ENCODE assay signal across 22 cellular contexts in the genomic region with DNA sequence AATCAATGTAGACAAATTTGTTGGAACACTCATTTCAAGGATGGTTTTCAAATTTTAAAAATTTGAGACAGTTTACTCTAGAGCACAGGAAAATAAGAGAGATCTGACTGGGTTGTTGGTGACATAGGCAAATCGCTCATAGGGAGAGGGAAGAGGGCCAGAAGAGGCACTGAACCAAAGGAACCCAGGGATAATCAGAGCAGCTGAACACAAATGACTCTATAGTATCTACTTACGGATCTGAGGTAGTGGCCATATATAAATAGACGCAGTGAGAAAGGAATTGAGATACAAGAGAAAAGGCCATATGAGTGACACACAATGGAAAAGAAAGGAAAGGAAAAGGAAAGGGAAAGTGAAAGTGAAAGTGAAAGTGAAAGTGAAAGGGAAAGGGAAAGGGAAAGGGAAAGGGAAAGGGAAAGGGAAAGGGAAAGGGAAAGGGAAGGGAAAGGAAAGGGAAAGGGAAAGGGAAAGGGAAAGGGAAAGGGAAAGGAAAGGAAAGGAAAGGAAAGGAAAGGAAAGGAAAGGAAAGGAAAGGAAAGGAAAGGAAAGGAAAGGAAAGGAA.
DNase-seq lines count a peak whose midpoint lies in the region; ATAC-seq and FAIRE-seq lines count a peak whose summit lies in the region.
"Had no signal": no experiment of that assay in that cellular context is flagged by ENCODE, and none has a peak within 500 bp of the region (broad histone marks: within the 10 kb centered on the region; RNA-seq: fewer than 3 reads in every experiment).

No MANE protein-coding gene starts in this region.

- FAIRE-seq in HTR-8/SVneo (lab: Jason Lieb, UNC), result no peak
- FAIRE-seq: D721Med, G401.6, GM12878 had no signal

- H3K4me3 Mint-ChIP-seq in activated T-cell treated with anti-CD3 and anti-CD28 coated beads, Interleukin-2, amount 50 U/mL, for 72 hours, result no peak overlapping the region
- no peak overlapping the region for H3K4me3 Mint-ChIP-seq in activated T-cell treated with anti-CD3 and anti-CD28 coated beads, Interleukin-2, amount 50 U/mL, for 4 hours
- no peak overlapping the region for H3K4me3 Mint-ChIP-seq in naive B cell
- H3K4me3 Mint-ChIP-seq: CD4-positive, alpha-beta T cell had no signal

- peaks cover 0 to 2% of the 10 kb centered on the region in 2 donors for H3K36me3 Mint-ChIP-seq in activated T-cell treated with anti-CD3 and anti-CD28 coated beads, Interleukin-2, amount 50 U/mL, for 72 hours (ENCODE audit: insufficient read depth in 2 of 2)
- no peaks in the 10 kb centered on the region for H3K36me3 Mint-ChIP-seq in activated T-cell treated with anti-CD3 and anti-CD28 coated beads, Interleukin-2, amount 50 U/mL, for 4 hours (ENCODE audit: insufficient read depth)
- peaks cover 6 to 10% of the 10 kb centered on the region in 2 donors for H3K36me3 Mint-ChIP-seq in naive B cell

- peak overlapping the region; percentile 74 for H3K27ac Mint-ChIP-seq in activated T-cell treated with anti-CD3 and anti-CD28 coated beads, Interleukin-2, amount 50 U/mL, for 72 hours
- H3K27ac Mint-ChIP-seq in naive B cell, result peak overlapping the region in 4 of 6 donors; percentile 49 to 95 (median 82)
- H3K27ac Mint-ChIP-seq: CD4-positive, alpha-beta T cell had no signal

- H3K4me1 Mint-ChIP-seq in activated T-cell treated with anti-CD3 and anti-CD28 coated beads, Interleukin-2, amount 50 U/mL, for 72 hours (ENCODE audit: low read depth), result peaks cover 14% of the 10 kb centered on the region
- H3K4me1 Mint-ChIP-seq in activated T-cell treated with anti-CD3 and anti-CD28 coated beads, Interleukin-2, amount 50 U/mL, for 4 hours (ENCODE audit: low read depth), result peaks cover 7% of the 10 kb centered on the region
- H3K4me1 Mint-ChIP-seq in naive B cell, result peaks cover 8 to 26% (median 16%) of the 10 kb centered on the region in 3 donors

- H3K27me3 Mint-ChIP-seq in activated T-cell treated with anti-CD3 and anti-CD28 coated beads, Interleukin-2, amount 50 U/mL, for 72 hours (ENCODE audit: low read depth), result no peaks in the 10 kb centered on the region
- no peaks in the 10 kb centered on the region for H3K27me3 Mint-ChIP-seq in activated T-cell treated with anti-CD3 and anti-CD28 coated beads, Interleukin-2, amount 50 U/mL, for 4 hours (ENCODE audit: low read depth)
- peaks cover 0 to 3% (median under 1%) of the 10 kb centered on the region in 3 donors for H3K27me3 Mint-ChIP-seq in naive B cell
- H3K27me3 Mint-ChIP-seq: CD4-positive, alpha-beta T cell had no signal

- ATAC-seq in activated T-cell treated with anti-CD3 and anti-CD28 coated beads, Interleukin-2, amount 50 U/mL, for 72 hours (replicated peaks in 1 of 2), result no peak
- ATAC-seq in activated T-cell treated with anti-CD3 and anti-CD28 coated beads, Interleukin-2, amount 50 U/mL, for 4 hours, result no peak
- no peak for ATAC-seq in naive B cell (ENCODE audit: low read depth in 2 of 2)
- ATAC-seq: GM12878, Right ventricle myocardium inferior, SK-N-SH treated with all-trans-retinoic acid at 6 μM for 48 hours had no signal

- H3K9me3 Mint-ChIP-seq in activated T-cell treated with anti-CD3 and anti-CD28 coated beads, Interleukin-2, amount 50 U/mL, for 72 hours, result peaks cover 2 to 4% of the 10 kb centered on the region in 2 donors
- H3K9me3 Mint-ChIP-seq in activated T-cell treated with anti-CD3 and anti-CD28 coated beads, Interleukin-2, amount 50 U/mL, for 4 hours, result no peaks in the 10 kb centered on the region
- peaks cover 0 to 6% (median 0%) of the 10 kb centered on the region in 7 donors for H3K9me3 Mint-ChIP-seq in naive B cell
- H3K9me3 Mint-ChIP-seq: CD4-positive, alpha-beta T cell had no signal

- no peak for DNase-seq in activated T-cell treated with anti-CD3 and anti-CD28 coated beads, Interleukin-2, amount 50 U/mL, for 72 hours
- no peak for DNase-seq in activated T-cell treated with anti-CD3 and anti-CD28 coated beads, Interleukin-2, amount 50 U/mL, for 4 hours
- DNase-seq in CD1c-positive myeloid dendritic cell (ENCODE audit: extremely low spot score) (peak; percentile 7), NAMALWA (ENCODE audit: low spot score) (peak; percentile 1), naive B cell (no peak), HTR-8/SVneo (ENCODE audit: insufficient read length, low spot score) (no peak), epidermal melanocyte (ENCODE audit: insufficient read length, low spot score) (no peak), ecto neural progenitor cell (ENCODE audit: low spot score) (no peak)
- DNase-seq: CD4-positive, alpha-beta T cell; GOT3; HCEC 1CT; MG63; NCI-H2029 treated with DMSO at 0.1 percent for 48 hours; NCI-H446 treated with DMSO at 0.1 percent for 48 hours; NCI-H526 treated with DMSO at 0.1 percent for 48 hours; PC-9; SJCRH30 had no signal

Comparison
In these comparisons a context has a peak if more than half of its experiments do, and no peak if none do; other contexts are left out.
1. DNase-seq: peak in CD1c-positive myeloid dendritic cell (single experiment) and NAMALWA (single experiment); none in activated T-cell treated with anti-CD3 and anti-CD28 coated beads, Interleukin-2, amount 50 U/mL, for 72 hours (0 of 2), activated T-cell treated with anti-CD3 and anti-CD28 coated beads, Interleukin-2, amount 50 U/mL, for 4 hours (single experiment), naive B cell (single experiment), HTR-8/SVneo (single experiment), epidermal melanocyte (single experiment) and ecto neural progenitor cell (single experiment).